11 cellular contexts compared by ENCODE assay signal in the genomic region with DNA sequence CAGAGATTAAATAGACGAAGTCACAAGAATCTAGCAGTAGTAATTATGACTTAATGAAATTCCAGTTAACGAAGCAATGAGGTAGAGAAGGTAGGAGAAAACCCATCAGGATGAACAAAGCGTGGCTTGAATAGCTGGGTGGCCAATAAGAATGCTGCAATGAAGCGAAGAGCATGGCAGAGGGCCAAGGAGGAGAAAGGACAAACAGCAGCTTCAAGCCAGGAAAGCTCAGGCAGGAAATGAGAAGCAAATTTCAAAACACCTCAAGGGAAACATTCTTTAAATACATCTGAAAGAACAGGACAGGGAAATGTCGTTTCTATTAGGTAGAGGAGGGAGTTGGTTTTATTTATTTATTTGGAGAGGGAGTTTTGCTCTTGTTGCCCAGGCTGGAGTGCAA.
DNase-seq lines count a peak whose midpoint lies in the region; ATAC-seq and TF ChIP-seq lines count a peak whose summit lies in the region.
"Had no signal": no experiment of that assay in that cellular context is flagged by ENCODE, and none has a peak within 500 bp of the region (broad histone marks: within the 10 kb centered on the region; RNA-seq: fewer than 3 reads in every experiment).

No MANE protein-coding gene starts in this region.

- no peak for TF ChIP-seq CTCF in left lung (IDR thresholded peaks at IDR 0.05)
- TF ChIP-seq CTCF in vagina (IDR thresholded peaks at IDR 0.05): no peak

- intact Hi-C loops in left lung (cut with DNase I): no loop called here
- intact Hi-C loops in vagina (cut with DNase I): no loop called here

- DNase-seq in NCI-H2196 (lab: John Stamatoyannopoulos, UW; ENCODE audit: unreplicated experiment) (peak; percentile 0), NCI-H2196 treated with DMSO at 0.1 percent for 48 hours (lab: John Stamatoyannopoulos, UW; ENCODE audit: unreplicated experiment) (no peak), dermis blood vessel endothelial cell (peak; percentile 63), left lung (no peak), vagina (ENCODE audit: extremely low spot score in 2 of 2) (peak in 1 of 2 donors; percentile 22), NCI-H1436 treated with DMSO at 0.1 percent for 48 hours (lab: John Stamatoyannopoulos, UW) (no peak)
- DNase-seq in activated CD4-positive, CD25-positive, alpha-beta regulatory T cell (lab: John Stamatoyannopoulos, UW): no peak
- DNase-seq: 8988T, anterior cingulate cortex, NCI-H526 had no signal

- TF ChIP-seq POLR2A in vagina (IDR thresholded peaks at IDR 0.05) (no peak), GM18505 (IDR thresholded peaks at IDR 0.05; ENCODE audit: borderline replicate concordance, extremely low read depth, insufficient read depth, insufficient read length) (no peak)

- H3K36me3 ChIP-seq in left lung: no peaks in the 10 kb centered on the region
- no peaks in the 10 kb centered on the region for H3K36me3 ChIP-seq in vagina

- H3K27me3 ChIP-seq in left lung (no peaks in the 10 kb centered on the region), vagina (no peaks in the 10 kb centered on the region)

- peak overlapping the region in 1 of 2 donors; percentile 24 for H3K27ac ChIP-seq in left lung
- H3K27ac ChIP-seq in vagina: peak overlapping the region; percentile 33

- H3K4me3 ChIP-seq in left lung (no peak overlapping the region), vagina (no peak overlapping the region)

- H3K9me3 ChIP-seq in left lung (peaks cover 0 to 17% of the 10 kb centered on the region in 2 donors), vagina (no peaks in the 10 kb centered on the region)

- H3K4me1 ChIP-seq in left lung (peaks cover 7 to 9% of the 10 kb centered on the region in 2 donors), vagina (peaks cover 14% of the 10 kb centered on the region)

- peak; percentile 62 for ATAC-seq in left lung
- ATAC-seq in GM18505 (IDR thresholded peaks at IDR 0.05; ENCODE audit: unreplicated experiment): no peak

Comparison
In these comparisons a context has a peak if more than half of its experiments do, and no peak if none do; other contexts are left out.
1. DNase-seq: peak in NCI-H2196 (single experiment) and dermis blood vessel endothelial cell (single experiment); none in NCI-H2196 treated with DMSO at 0.1 percent for 48 hours (single experiment), left lung (0 of 2), NCI-H1436 treated with DMSO at 0.1 percent for 48 hours (single experiment) and activated CD4-positive, CD25-positive, alpha-beta regulatory T cell (0 of 4).